22 cellular contexts compared by ENCODE assay signal in the genomic region with DNA sequence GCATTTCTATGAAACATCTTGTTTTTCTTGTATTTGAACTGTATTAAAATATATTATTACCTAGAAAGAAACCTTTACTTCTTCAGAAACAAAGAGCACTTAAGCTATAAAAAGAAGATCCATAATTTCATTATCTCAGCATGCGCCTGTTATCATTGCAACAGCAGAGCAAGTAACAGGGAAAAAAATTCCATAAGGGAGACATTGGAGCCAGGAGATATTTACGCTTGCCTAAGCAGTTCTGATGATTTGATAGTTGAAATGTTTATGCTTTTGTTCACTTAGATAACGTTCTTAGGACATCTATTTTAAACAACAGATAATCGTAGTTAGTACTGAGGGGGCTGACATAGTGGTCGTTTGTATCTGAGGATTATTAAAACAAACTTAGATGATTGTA.
"Had no signal": no experiment of that assay in that cellular context is flagged by ENCODE, and none has a peak within 500 bp of the region (broad histone marks: within the 10 kb centered on the region; RNA-seq: fewer than 3 reads in every experiment).

No MANE protein-coding gene starts in this region.

- ATAC-seq: activated CD8-positive, alpha-beta memory T cell treated with anti-CD3 and anti-CD28 coated beads, Interleukin-2, amount 10 ng/mL, durations not matched to agents 7 days and 5 days; activated CD8-positive, alpha-beta T cell treated with anti-CD3 and anti-CD28 coated beads, Interleukin-2, amount 10 ng/mL, durations not matched to agents 7 days and 5 days; esophagus mucosa; foreskin keratinocyte; naive thymus-derived CD8-positive, alpha-beta T cell; sciatic nerve; stimulated activated naive B cell treated with anti-CD40 and anti-IgM and Interleukin-4, amounts not matched to agents 10 μg/mL and 1 μg/mL and 100 μg/mL, for 72 hours; upper lobe of right lung had no signal

- H3K36me3 ChIP-seq: colonic mucosa, heart right ventricle, stomach, thyroid gland, upper lobe of right lung had no signal

- H3K4me1 ChIP-seq: colonic mucosa, foreskin keratinocyte, thyroid gland, upper lobe of right lung had no signal

- DNase-seq: activated B cell treated with CpG ODN at 0.5 μM for 24 hours; activated CD4-positive, alpha-beta T cell treated with anti-CD3 and anti-CD28 coated beads, Interleukin-2, amount 50 U/mL, for 1 hour; activated CD8-positive, alpha-beta memory T cell treated with anti-CD3 and anti-CD28 coated beads, Interleukin-2, amount 10 ng/mL, durations not matched to agents 7 days and 5 days; activated CD8-positive, alpha-beta T cell treated with anti-CD3 and anti-CD28 coated beads, Interleukin-2, amount 10 ng/mL, durations not matched to agents 7 days and 5 days; activated T-cell treated with anti-CD3 and anti-CD28 coated beads, Interleukin-2, amount 50 U/mL, for 48 hours; aorta; body of pancreas; cerebellar nuclear complex; colonic mucosa; foreskin keratinocyte; heart right ventricle; naive thymus-derived CD8-positive, alpha-beta T cell; retina; stimulated activated CD4-positive, alpha-beta T cell treated with anti-CD3 and anti-CD28 coated beads, Interleukin-1b, Interleukin-23, amount 100 ng/mL, for 48 hours; stimulated activated naive B cell treated with anti-CD40 and anti-IgM and Interleukin-4, amounts not matched to agents 10 μg/mL and 1 μg/mL and 100 μg/mL, for 72 hours; stomach; T-helper 1 cell; thyroid gland; upper lobe of right lung had no signal

- H3K4me3 ChIP-seq: body of pancreas, colonic mucosa, heart right ventricle, skin epidermis, stomach, thyroid gland, upper lobe of right lung had no signal

- H3K9me3 ChIP-seq: body of pancreas, colonic mucosa, heart right ventricle, stomach, thyroid gland, upper lobe of right lung had no signal

- H3K27me3 ChIP-seq: body of pancreas, colonic mucosa, heart right ventricle, stomach, thyroid gland, upper lobe of right lung had no signal

- H3K27ac ChIP-seq: body of pancreas, colonic mucosa, foreskin keratinocyte, skin epidermis, stomach, thyroid gland, upper lobe of right lung had no signal
